Comparison of ENCODE assay signal across 13 cellular contexts in genomic region chr11:17547051-17547577, GRCh38. TPM values are rescaled to one million over a fixed set of nuclear protein-coding genes. Genes with fewer than 3 reads are reported as not detected.
DNase-seq lines count a peak whose midpoint lies in the region; ATAC-seq, FAIRE-seq and TF ChIP-seq lines count a peak whose summit lies in the region.
"Had no signal": no experiment of that assay in that cellular context is flagged by ENCODE, and none has a peak within 500 bp of the region (broad histone marks: within the 10 kb centered on the region; RNA-seq: fewer than 3 reads in every experiment).

TSS of gene OTOG (plus strand) at chr11:17547259. CDS start at chr11:17547373, 114 bp downstream.

- peak; percentile 39 for FAIRE-seq in H1 (lab: Jason Lieb, UNC)

- no peaks in the 10 kb centered on the region for H4K20me1 ChIP-seq in H1 (replicated peaks in 1 of 2; ENCODE audit: control insufficient read depth in 1 of 2, insufficient read depth in 2 of 2, low read length in 2 of 2)

- no peak within 1 kb of the TSS for H3K9ac ChIP-seq in H1 (replicated peaks in 1 of 4; ENCODE audit: extremely low read depth in 1 of 4, low read depth in 3 of 4, low read length in 3 of 4)

- DNase-seq in activated T-cell treated with anti-CD3 and anti-CD28 coated beads, Interleukin-2, amount 50 U/mL, for 24 hours = peak; percentile 26
- no peak for DNase-seq in activated T-cell treated with anti-CD3 and anti-CD28 coated beads, Interleukin-2, amount 50 U/mL, for 72 hours
- DNase-seq in NCI-H345 treated with DMSO at 0.1 percent for 48 hours (lab: John Stamatoyannopoulos, UW; ENCODE audit: unreplicated experiment) = peak; percentile 43
- DNase-seq in H1 (ENCODE audit: low read depth in 1 of 2, low spot score in 2 of 2) = peak; percentile 69 to 84
- DNase-seq in sciatic nerve (ENCODE audit: low spot score) = peak; percentile 43
- no peak for DNase-seq in glomerular visceral epithelial cell (ENCODE audit: extremely low spot score)
- DNase-seq: activated CD4-positive, alpha-beta T cell treated with anti-CD3 and anti-CD28 coated beads for 48 hours; left ventricle myocardium superior had no signal

- no peak within 1 kb of the TSS for H2AK5ac ChIP-seq in H1 (ENCODE audit: low read depth, low read length)

- H3K4me3 ChIP-seq in H1 (ENCODE audit: extremely low read depth in 1 of 4, insufficient read depth in 2 of 4, low read depth in 3 of 4, low read length in 4 of 4) = peak within 1 kb of the TSS; percentile 29 to 59 (median 34)

- POLR2A ChIA-PET in H1 (lab: Charles Lee; ENCODE audit: partially characterized antibody) = interaction anchor here (0.8 to 1.4 kb wide), 5 partner anchors 9 to 194 kb away, joined by 3 to 6 read pairs (median 3); no protein-coding TSS in a partner anchor

- H3K4me2 ChIP-seq in H1 (ENCODE audit: insufficient read depth in 1 of 2, low read depth in 2 of 2, low read length in 2 of 2) = peak within 1 kb of the TSS; percentile 48 to 78

- no peak for TF ChIP-seq CTCF in H1 (IDR thresholded peaks at IDR 0.05; ENCODE audit: control extremely low read depth in 1 of 3, insufficient read depth in 1 of 3, low read depth in 1 of 3, low read length in 3 of 3)

- H4K91ac ChIP-seq in H1 (replicated peaks; ENCODE audit: insufficient read length, low read length) = peak within 1 kb of the TSS; percentile 68

- TF ChIP-seq EP300 in H1 (IDR thresholded peaks at IDR 0.05; ENCODE audit: borderline replicate concordance in 1 of 2, low read depth in 2 of 2, low read length in 2 of 2) = no peak

- peak within 1 kb of the TSS; percentile 9; the same call in 1 of the 2 replicates for H2BK15ac ChIP-seq in H1 (ENCODE audit: low read length)

- no peaks in the 10 kb centered on the region for H3K79me2 ChIP-seq in H1 (ENCODE audit: control insufficient read depth in 1 of 2, insufficient read depth in 2 of 2, low read length in 2 of 2)

- H3K4me1 ChIP-seq in H1 (replicated peaks in 1 of 4; ENCODE audit: control insufficient read depth in 3 of 4, insufficient read depth in 4 of 4, low read length in 3 of 4) = peaks cover 6 to 20% (median 9%) of the 10 kb centered on the region in 4 experiments

- no peaks in the 10 kb centered on the region for H3K9me3 Mint-ChIP-seq in activated T-cell treated with anti-CD3 and anti-CD28 coated beads, Interleukin-2, amount 50 U/mL, for 24 hours
- H3K9me3 Mint-ChIP-seq in activated T-cell treated with anti-CD3 and anti-CD28 coated beads, Interleukin-2, amount 50 U/mL, for 72 hours = no peaks in the 10 kb centered on the region

- H3K23me2 ChIP-seq in H1 (ENCODE audit: low read depth, low read length) = peaks cover 10% of the 10 kb centered on the region

- H2BK20ac ChIP-seq in H1 (ENCODE audit: low read length) = peak within 1 kb of the TSS; percentile 37; the same call in 1 of the 2 replicates

- H3K79me1 ChIP-seq in H1 (ENCODE audit: low read depth, low read length) = no peaks in the 10 kb centered on the region

- H4K5ac ChIP-seq in H1 (ENCODE audit: insufficient read length, low read depth, low read length) = peak within 1 kb of the TSS; percentile 4

- H3K4me1 Mint-ChIP-seq in activated T-cell treated with anti-CD3 and anti-CD28 coated beads, Interleukin-2, amount 50 U/mL, for 24 hours (ENCODE audit: low read depth) = peaks cover 7% of the 10 kb centered on the region
- H3K4me1 Mint-ChIP-seq in activated T-cell treated with anti-CD3 and anti-CD28 coated beads, Interleukin-2, amount 50 U/mL, for 72 hours (ENCODE audit: low read depth) = peaks cover 11% of the 10 kb centered on the region

- H3K18ac ChIP-seq in H1 (ENCODE audit: extremely low read depth, low read length) = peak within 1 kb of the TSS; percentile 32

- no peak within 1 kb of the TSS for H3K27ac ChIP-seq in H1 (ENCODE audit: low read depth, low read length)
- H3K27ac ChIP-seq: epithelial cell of prostate had no signal

- WGBS in H1 (ENCODE audit: extremely low coverage in 1 of 2, insufficient coverage in 1 of 2, insufficient read length in 1 of 2, insufficient replicate concordance in 2 of 2, low coverage in 1 of 2, low lambda C conversion rate in 2 of 2, missing lambda C conversion rate in 1 of 2), 2 experiments = 18% methylated on average over 20 of the region's 20 CpGs; no CpG with 5 or more reads in 1 of the 2 experiments

- intact Hi-C loops in sciatic nerve (cut with DNase I) = no loop called here

- H3K36me3 Mint-ChIP-seq in activated T-cell treated with anti-CD3 and anti-CD28 coated beads, Interleukin-2, amount 50 U/mL, for 24 hours (ENCODE audit: low read depth) = no peaks in the 10 kb centered on the region
- no peaks in the 10 kb centered on the region for H3K36me3 Mint-ChIP-seq in activated T-cell treated with anti-CD3 and anti-CD28 coated beads, Interleukin-2, amount 50 U/mL, for 72 hours (ENCODE audit: insufficient read depth in 2 of 2)

- CTCF ChIA-PET in H1 (lab: Charles Lee; ENCODE audit: partially characterized antibody) = interaction anchor here (0.7 to 9.4 kb wide), 26 partner anchors 12 to 327 kb away, joined by 3 to 98 read pairs (median 4); partner anchors contain the start of gene KCNJ11

- no peak within 1 kb of the TSS for H3K4ac ChIP-seq in H1 (replicated peaks; ENCODE audit: insufficient read length, low read depth, low read length)

- H3K4me3 Mint-ChIP-seq in activated T-cell treated with anti-CD3 and anti-CD28 coated beads, Interleukin-2, amount 50 U/mL, for 24 hours = no peak within 1 kb of the TSS
- no peak within 1 kb of the TSS for H3K4me3 Mint-ChIP-seq in activated T-cell treated with anti-CD3 and anti-CD28 coated beads, Interleukin-2, amount 50 U/mL, for 72 hours

- H2BK5ac ChIP-seq in H1 (ENCODE audit: low read depth, low read length) = no peak within 1 kb of the TSS; the same call in 1 of the 2 replicates

- H3K27ac Mint-ChIP-seq in activated T-cell treated with anti-CD3 and anti-CD28 coated beads, Interleukin-2, amount 50 U/mL, for 24 hours = no peak within 1 kb of the TSS
- no peak within 1 kb of the TSS for H3K27ac Mint-ChIP-seq in activated T-cell treated with anti-CD3 and anti-CD28 coated beads, Interleukin-2, amount 50 U/mL, for 72 hours

- no peak for TF ChIP-seq POLR2A in H1 (IDR thresholded peaks at IDR 0.05; ENCODE audit: control extremely low read depth in 1 of 2, low read depth in 2 of 2, low read length in 2 of 2)

- ATAC-seq in activated T-cell treated with anti-CD3 and anti-CD28 coated beads, Interleukin-2, amount 50 U/mL, for 72 hours (replicated peaks in 1 of 2) = no peak
- ATAC-seq in sciatic nerve = no peak
- no peak for ATAC-seq in HG03342 (IDR thresholded peaks at IDR 0.05; ENCODE audit: unreplicated experiment)
- no peak for ATAC-seq in HG03520 (IDR thresholded peaks at IDR 0.05; ENCODE audit: unreplicated experiment)
- ATAC-seq: left ventricle myocardium superior, Right ventricle myocardium inferior had no signal

- H3K56ac ChIP-seq in H1 (replicated peaks; ENCODE audit: insufficient read length, low read depth, low read length) = no peak within 1 kb of the TSS

- H3K36me3 ChIP-seq in H1 (ENCODE audit: control insufficient read depth in 2 of 4, insufficient read depth in 4 of 4, low read length in 3 of 4) = no peaks in the 10 kb centered on the region

- TF ChIP-seq RAD21 in H1 (IDR thresholded peaks at IDR 0.05 in 1 of 2, conservative IDR thresholded peaks at IDR 0.05 in 1 of 2; ENCODE audit: low read depth in 2 of 2, low read length in 2 of 2) = no peak

- peak within 1 kb of the TSS; percentile 60; the same call in 1 of the 2 replicates for H2AFZ ChIP-seq in H1 (ENCODE audit: low read length)

- peaks cover 49% of the 10 kb centered on the region for H3K27me3 Mint-ChIP-seq in activated T-cell treated with anti-CD3 and anti-CD28 coated beads, Interleukin-2, amount 50 U/mL, for 24 hours
- peaks cover 50% of the 10 kb centered on the region for H3K27me3 Mint-ChIP-seq in activated T-cell treated with anti-CD3 and anti-CD28 coated beads, Interleukin-2, amount 50 U/mL, for 72 hours (ENCODE audit: low read depth)

- H3K27me3 ChIP-seq in H1 (replicated peaks in 1 of 4; ENCODE audit: control insufficient read depth in 3 of 4, extremely low read depth in 1 of 4, insufficient read depth in 3 of 4, low read length in 3 of 4) = peaks cover 0 to 24% (median 8%) of the 10 kb centered on the region in 4 experiments; a peak in 4 of 7 replicates

- no peak within 1 kb of the TSS; the same call in 1 of the 2 replicates for H4K8ac ChIP-seq in H1 (ENCODE audit: extremely low read depth, insufficient read depth, low read length)

- H2BK120ac ChIP-seq in H1 (replicated peaks; ENCODE audit: low read depth, low read length) = no peak within 1 kb of the TSS

- H3K14ac ChIP-seq in H1 (ENCODE audit: insufficient read length) = no peak within 1 kb of the TSS

- H3K23ac ChIP-seq in H1 (ENCODE audit: insufficient read length) = no peak within 1 kb of the TSS

- peak within 1 kb of the TSS; percentile 2; the same call in 1 of the 2 replicates for H2BK12ac ChIP-seq in H1 (ENCODE audit: low read depth, low read length)

- H3K9me3 ChIP-seq in H1 (ENCODE audit: insufficient read depth in 2 of 2, low read depth in 1 of 2, low read length in 1 of 2) = no peaks in the 10 kb centered on the region

TF ChIP-seq in H1, 55 proteins besides CTCF, POLR2A, EP300 and RAD21 (continues in another document):
- peak; percentile 67 for TF ChIP-seq E2F6 (IDR thresholded peaks at IDR 0.05)
- TF ChIP-seq KDM4A (IDR thresholded peaks at IDR 0.05; ENCODE audit: low read depth, low read length, severe bottlenecking) = peak; percentile 74
- TF ChIP-seq TAF1 (IDR thresholded peaks at IDR 0.05; ENCODE audit: low read depth, low read length) = peak; percentile 22; the same call in 1 of the 2 replicates
- no peak for TF ChIP-seq ATF3 (IDR thresholded peaks at IDR 0.05; ENCODE audit: insufficient read depth, low read depth, low read length)

RNA-seq across cellular contexts. Expression of gene OTOG, which starts in this region (rescaled TPM):
- total RNA-seq in activated T-cell treated with anti-CD3 and anti-CD28 coated beads, Interleukin-2, amount 50 U/mL, for 72 hours = not detected
- total RNA-seq in H1 (2021; fragmentation: NEBNext Ultra II Directional; extraction: Animal tissue kit (Norgen Biotek cat#: 25700)) = 1.5 and 2.4 TPM in 2 replicates
- polyA plus RNA-seq in H1 (2011; rRNA removed) = 0.41 and 0.88 TPM in 2 replicates
- polyA plus RNA-seq in H1 (2011; cell fraction: cytosol; rRNA removed) = 0.49 TPM
- polyA plus RNA-seq in H1 (2011; cell fraction: nucleus; rRNA removed) = 5.5 TPM
- 0.26 to 1.3 TPM (median 0.73 TPM) in 4 replicates for polyA plus RNA-seq in H1 (2012, experiment 1 of 2)
- 0.08 TPM for polyA plus RNA-seq in H1 (2012, experiment 2 of 2)
- 0.83 TPM for polyA plus RNA-seq in H1 (2013, experiment 1 of 2)
- 1.4 TPM for polyA plus RNA-seq in H1 (2013, experiment 2 of 2)
- polyA minus RNA-seq in H1 (2011; rRNA and poly(A)+ RNA removed) = 4.6 and 4.9 TPM in 2 replicates
- 1.3 TPM for polyA minus RNA-seq in H1 (2011; cell fraction: cytosol; rRNA and poly(A)+ RNA removed)
- polyA minus RNA-seq in H1 (2011; cell fraction: nucleus; rRNA and poly(A)+ RNA removed) = 11.7 TPM
- not detected for total RNA-seq in sciatic nerve
- total RNA-seq: left ventricle myocardium superior, Right ventricle myocardium inferior had no signal
- polyA plus RNA-seq: adipose tissue had no signal

Comparison
In these comparisons a context has a peak if more than half of its experiments do, and no peak if none do; other contexts are left out.
1. DNase-seq: peak in activated T-cell treated with anti-CD3 and anti-CD28 coated beads, Interleukin-2, amount 50 U/mL, for 24 hours (single experiment), NCI-H345 treated with DMSO at 0.1 percent for 48 hours (single experiment) and H1 (2 of 2); none in activated T-cell treated with anti-CD3 and anti-CD28 coated beads, Interleukin-2, amount 50 U/mL, for 72 hours (0 of 2) and glomerular visceral epithelial cell (single experiment).
2. Peak in DNase-seq in sciatic nerve; RNA of the gene not detected or under 1 TPM.